14 cellular contexts compared by ENCODE assay signal in genomic region chr1:193799371-193799770, GRCh38.
DNase-seq lines count a peak whose midpoint lies in the region; ATAC-seq lines count a peak whose summit lies in the region.
"Had no signal": no experiment of that assay in that cellular context is flagged by ENCODE, and none has a peak within 500 bp of the region (broad histone marks: within the 10 kb centered on the region; RNA-seq: fewer than 3 reads in every experiment).

No MANE protein-coding gene starts in this region.

- peak; percentile 59 for ATAC-seq in Right ventricle myocardium superior (ENCODE audit: poor library complexity)
- no peak for ATAC-seq in activated T-helper 17 cell treated with anti-CD3 and anti-CD28 coated beads, Interleukin-2, amount 50 U/mL, for 72 hours (replicated peaks)
- peak; percentile 60 for ATAC-seq in left ventricle myocardium superior
- no peak for ATAC-seq in HG02970 (IDR thresholded peaks at IDR 0.05; ENCODE audit: low FRiP score, unreplicated experiment)
- ATAC-seq in HG03045 (IDR thresholded peaks at IDR 0.05; ENCODE audit: unreplicated experiment) = no peak

- DNase-seq in Right ventricle myocardium superior (no peak), cardiac septum (ENCODE audit: low spot score) (no peak), left ventricle myocardium superior (no peak)
- DNase-seq: C1 segment of cervical spinal cord; Calu3; CD4-positive, alpha-beta memory T cell; COR-L47; DMS79 treated with DMSO at 0.1 percent for 48 hours; GF-D8; GOT3 had no signal

- intact Hi-C loops in Right ventricle myocardium superior (cut with DNase I) (no loop called here), cardiac septum (cut with DNase I) (no loop called here), left ventricle myocardium superior (cut with micrococcal nuclease) (no loop called here)

- H3K4me3 Mint-ChIP-seq in activated T-helper 17 cell treated with anti-CD3 and anti-CD28 coated beads, Interleukin-2, amount 50 U/mL, for 72 hours = peak overlapping the region; percentile 59
- H3K4me3 Mint-ChIP-seq: CD4-positive, alpha-beta memory T cell; HFFc6 had no signal

- peaks cover 6% of the 10 kb centered on the region for H3K4me1 Mint-ChIP-seq in activated T-helper 17 cell treated with anti-CD3 and anti-CD28 coated beads, Interleukin-2, amount 50 U/mL, for 72 hours

- no peak overlapping the region for H3K27ac Mint-ChIP-seq in activated T-helper 17 cell treated with anti-CD3 and anti-CD28 coated beads, Interleukin-2, amount 50 U/mL, for 72 hours

- no peaks in the 10 kb centered on the region for H3K36me3 Mint-ChIP-seq in activated T-helper 17 cell treated with anti-CD3 and anti-CD28 coated beads, Interleukin-2, amount 50 U/mL, for 72 hours (ENCODE audit: low read depth)

- H3K27me3 Mint-ChIP-seq in activated T-helper 17 cell treated with anti-CD3 and anti-CD28 coated beads, Interleukin-2, amount 50 U/mL, for 72 hours = no peaks in the 10 kb centered on the region
- H3K27me3 Mint-ChIP-seq: CD4-positive, alpha-beta memory T cell had no signal

- H3K9me3 Mint-ChIP-seq in activated T-helper 17 cell treated with anti-CD3 and anti-CD28 coated beads, Interleukin-2, amount 50 U/mL, for 72 hours = peaks cover 10% of the 10 kb centered on the region
- H3K9me3 Mint-ChIP-seq: HFFc6 had no signal

Comparison
In these comparisons a context has a peak if more than half of its experiments do, and no peak if none do; other contexts are left out.
1. ATAC-seq: peak in Right ventricle myocardium superior (single experiment) and left ventricle myocardium superior (single experiment); none in activated T-helper 17 cell treated with anti-CD3 and anti-CD28 coated beads, Interleukin-2, amount 50 U/mL, for 72 hours (single experiment), HG02970 (single experiment) and HG03045 (single experiment).